21 cellular contexts compared by ENCODE assay signal in genomic region chr15:71189723-71190122, GRCh38.
"Had no signal": no experiment of that assay in that cellular context is flagged by ENCODE, and none has a peak within 500 bp of the region (broad histone marks: within the 10 kb centered on the region; RNA-seq: fewer than 3 reads in every experiment).

No MANE protein-coding gene starts in this region.

- H3K4me3 Mint-ChIP-seq: brain; central memory CD8-positive, alpha-beta T cell; endodermal cell; nephron; T-helper 1 cell treated with Interleukin-12 subunit alpha and Interleukin-12 subunit beta and Interleukin-4 antibody, amounts not matched to agents 30 μg/mL and 1 μg/mL, for 36 hours had no signal

- H3K9me3 ChIP-seq: left lung, sigmoid colon had no signal

- H3K27me3 ChIP-seq: left lung, sigmoid colon had no signal

- H3K4me1 Mint-ChIP-seq: central memory CD8-positive, alpha-beta T cell had no signal

- H3K36me3 Mint-ChIP-seq: activated naive CD4-positive, alpha-beta T cell treated with anti-CD3 and anti-CD28 coated beads, Interleukin-2, amount 50 U/mL, for 72 hours had no signal

- DNase-seq: activated CD4-positive, alpha-beta T cell treated with anti-CD3 and anti-CD28 coated beads for 1 hour; activated CD4-positive, alpha-beta T cell treated with anti-CD3 and anti-CD28 coated beads, Interleukin-2, amount 50 U/mL, for 48 hours; activated gamma-delta T cell treated with Interleukin-2 at 50 U/mL for 16 hours; cortex of kidney; endodermal cell; foreskin melanocyte; kidney; left lung; mammary epithelial cell; midbrain; posterior cingulate gyrus; sigmoid colon; stimulated activated CD8-positive, alpha-beta memory T cell treated with anti-CD3 and anti-CD28 coated beads, Interleukin-4, amount 100 ng/mL, for 48 hours; stimulated activated naive CD4-positive, alpha-beta T cell had no signal

- H3K36me3 ChIP-seq: left lung, sigmoid colon had no signal

- H3K4me1 ChIP-seq: left lung, sigmoid colon had no signal

- H3K27ac Mint-ChIP-seq: activated naive CD4-positive, alpha-beta T cell treated with anti-CD3 and anti-CD28 coated beads, Interleukin-2, amount 50 U/mL, for 72 hours; brain; endodermal cell; nephron; T-helper 1 cell treated with Interleukin-12 subunit alpha and Interleukin-12 subunit beta and Interleukin-4 antibody, amounts not matched to agents 30 μg/mL and 1 μg/mL, for 36 hours had no signal

- H3K9me3 Mint-ChIP-seq: central memory CD8-positive, alpha-beta T cell; endodermal cell; T-helper 1 cell treated with Interleukin-12 subunit alpha and Interleukin-12 subunit beta and Interleukin-4 antibody, amounts not matched to agents 30 μg/mL and 1 μg/mL, for 36 hours had no signal

- H3K4me3 ChIP-seq: left lung, sigmoid colon had no signal

- H3K27me3 Mint-ChIP-seq: brain had no signal

- H3K27ac ChIP-seq: epithelial cell of prostate, left lung, sigmoid colon, VCaP had no signal
